10 cellular contexts compared by ENCODE assay signal in the genomic region with DNA sequence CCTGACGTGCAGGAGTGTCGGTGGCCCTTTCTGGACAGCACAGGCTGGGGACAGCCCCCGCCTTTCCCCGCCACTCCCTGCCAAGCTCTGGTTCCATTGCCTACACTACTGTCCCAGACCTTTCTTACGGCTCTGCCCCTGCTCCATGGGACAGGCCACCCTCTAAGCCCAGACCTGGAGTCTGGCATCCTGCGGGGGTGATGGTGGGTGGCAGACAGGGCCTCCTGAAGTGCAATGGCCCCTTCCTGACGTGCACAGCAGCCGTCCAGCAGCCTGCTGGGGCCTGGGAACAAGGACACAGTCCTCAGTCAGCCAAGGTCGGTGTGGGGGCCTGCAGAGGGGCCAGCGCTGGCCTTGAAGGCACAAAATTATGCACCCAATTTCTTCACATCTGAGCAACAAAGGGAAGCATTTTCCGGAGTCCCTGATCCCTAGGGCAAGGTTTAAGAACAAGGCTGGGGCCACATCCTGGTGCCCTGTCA.
DNase-seq lines count a peak whose midpoint lies in the region; ATAC-seq, FAIRE-seq and TF ChIP-seq lines count a peak whose summit lies in the region.
"Had no signal": no experiment of that assay in that cellular context is flagged by ENCODE, and none has a peak within 500 bp of the region (broad histone marks: within the 10 kb centered on the region; RNA-seq: fewer than 3 reads in every experiment).

No MANE protein-coding gene starts in this region.

- 47 to 69% (median 65%) methylated on average over 7 to 11 of the region's 11 CpGs for WGBS in spleen, 5 donors

- H3K9ac ChIP-seq in kidney (ENCODE audit: low read length in 2 of 2), result peak overlapping the region in 1 of 2 donors; percentile 46

- CTCF ChIA-PET in HEK293 (lab: Yijun Ruan, JAX), result no interaction called here

- POLR2A ChIA-PET in HEK293 (lab: Yijun Ruan, JAX), result no interaction called here

- H3K9me3 ChIP-seq in HEK293 (ENCODE audit: control insufficient read depth, insufficient read depth, low read depth, low read length) (no peaks in the 10 kb centered on the region), WERI-Rb-1 (ENCODE audit: severe bottlenecking) (no peaks in the 10 kb centered on the region), kidney (ENCODE audit: control insufficient read depth in 1 of 2, low read length in 2 of 2) (no peaks in the 10 kb centered on the region), spleen (no peaks in the 10 kb centered on the region)

- H3K4me1 ChIP-seq in HEK293 (ENCODE audit: control insufficient read depth, insufficient read depth, low read length) (no peaks in the 10 kb centered on the region), kidney (ENCODE audit: control insufficient read depth in 1 of 2, insufficient read depth in 1 of 2, low read depth in 1 of 2, low read length in 2 of 2) (peaks cover 19 to 31% of the 10 kb centered on the region in 2 donors), spleen (peaks cover 12 to 47% (median 39%) of the 10 kb centered on the region in 6 donors)

- DNase-seq in WERI-Rb-1 (peak; percentile 3), kidney (no peak), spleen (no peak), AML-193 (lab: John Stamatoyannopoulos, UW) (no peak), T-helper 9 cell (no peak)
- DNase-seq: OCI-M1 had no signal

- H3K27me3 ChIP-seq in WERI-Rb-1 (ENCODE audit: insufficient read depth, low read depth, severe bottlenecking) (no peaks in the 10 kb centered on the region), spleen (replicated peaks in 1 of 7) (peaks cover 0 to 6% (median 0%) of the 10 kb centered on the region in 7 donors)

- TF ChIP-seq CTCF in HEK293 (tag by site-specific recombination; IDR thresholded peaks at IDR 0.05) (no peak), WERI-Rb-1 (IDR thresholded peaks at IDR 0.05; ENCODE audit: low read depth, low read length) (no peak), kidney (IDR thresholded peaks at IDR 0.05; ENCODE audit: borderline replicate concordance, extremely low read depth, insufficient read depth) (no peak), spleen (IDR thresholded peaks at IDR 0.05 in 8 of 11, conservative IDR thresholded peaks at IDR 0.05 in 3 of 11) (no peak)

- intact Hi-C loops in kidney (cut with DNase I) (no loop called here), spleen (cut with DNase I; ENCODE audit: low total_unique reads) (no loop called here)

- H3K27ac ChIP-seq in HEK293 (ENCODE audit: extremely low read depth, low read depth, low read length) (no peak overlapping the region), WERI-Rb-1 (no peak overlapping the region), kidney (ENCODE audit: low read depth in 2 of 2, low read length in 2 of 2) (peak overlapping the region; percentile 83 to 96), spleen (peak overlapping the region; percentile 43 to 91 (median 78))

- no peak for ATAC-seq in GM18858 (IDR thresholded peaks at IDR 0.05; ENCODE audit: unreplicated experiment)
- ATAC-seq in GM21515 (IDR thresholded peaks at IDR 0.05; ENCODE audit: unreplicated experiment), result no peak
- ATAC-seq: naive thymus-derived CD8-positive, alpha-beta T cell had no signal

- TF ChIP-seq POLR2A in spleen (IDR thresholded peaks at IDR 0.05), result no peak

- no peaks in the 10 kb centered on the region for H3K36me3 ChIP-seq in HEK293 (ENCODE audit: control insufficient read depth in 2 of 2, insufficient read depth in 1 of 2, low read length in 2 of 2)
- H3K36me3 ChIP-seq in WERI-Rb-1, result no peaks in the 10 kb centered on the region
- H3K36me3 ChIP-seq in kidney (ENCODE audit: control insufficient read depth in 1 of 2, insufficient read depth in 2 of 2, low read length in 2 of 2), result no peaks in the 10 kb centered on the region
- peaks cover 0 to 30% (median 0%) of the 10 kb centered on the region in 6 donors for H3K36me3 ChIP-seq in spleen

- no peak for FAIRE-seq in kidney (lab: Jason Lieb, UNC)

- H3K4me3 ChIP-seq in HEK293 (ENCODE audit: low read depth, low read length) (no peak overlapping the region), WERI-Rb-1 (ENCODE audit: low read depth, low read length) (no peak overlapping the region), kidney (ENCODE audit: low read length in 2 of 2) (no peak overlapping the region), spleen (no peak overlapping the region)

TF ChIP-seq in HEK293, 187 proteins besides CTCF, POLR2A, EP300 and RAD21:
- TF ChIP-seq, protein P1, sequence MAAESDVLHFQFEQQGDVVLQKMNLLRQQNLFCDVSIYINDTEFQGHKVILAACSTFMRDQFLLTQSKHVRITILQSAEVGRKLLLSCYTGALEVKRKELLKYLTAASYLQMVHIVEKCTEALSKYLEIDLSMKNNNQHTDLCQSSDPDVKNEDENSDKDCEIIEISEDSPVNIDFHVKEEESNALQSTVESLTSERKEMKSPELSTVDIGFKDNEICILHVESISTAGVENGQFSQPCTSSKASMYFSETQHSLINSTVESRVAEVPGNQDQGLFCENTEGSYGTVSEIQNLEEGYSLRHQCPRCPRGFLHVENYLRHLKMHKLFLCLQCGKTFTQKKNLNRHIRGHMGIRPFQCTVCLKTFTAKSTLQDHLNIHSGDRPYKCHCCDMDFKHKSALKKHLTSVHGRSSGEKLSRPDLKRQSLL (tag by site-specific recombination; IDR thresholded peaks at IDR 0.05), result no peak
- TF ChIP-seq, protein P2, sequence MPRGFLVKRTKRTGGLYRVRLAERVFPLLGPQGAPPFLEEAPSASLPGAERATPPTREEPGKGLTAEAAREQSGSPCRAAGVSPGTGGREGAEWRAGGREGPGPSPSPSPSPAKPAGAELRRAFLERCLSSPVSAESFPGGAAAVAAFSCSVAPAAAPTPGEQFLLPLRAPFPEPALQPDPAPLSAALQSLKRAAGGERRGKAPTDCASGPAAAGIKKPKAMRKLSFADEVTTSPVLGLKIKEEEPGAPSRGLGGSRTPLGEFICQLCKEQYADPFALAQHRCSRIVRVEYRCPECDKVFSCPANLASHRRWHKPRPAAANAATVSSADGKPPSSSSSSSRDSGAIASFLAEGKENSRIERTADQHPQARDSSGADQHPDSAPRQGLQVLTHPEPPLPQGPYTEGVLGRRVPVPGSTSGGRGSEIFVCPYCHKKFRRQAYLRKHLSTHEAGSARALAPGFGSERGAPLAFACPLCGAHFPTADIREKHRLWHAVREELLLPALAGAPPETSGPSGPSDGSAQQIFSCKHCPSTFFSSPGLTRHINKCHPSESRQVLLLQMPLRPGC (tag by site-specific recombination; IDR thresholded peaks at IDR 0.05), result no peak
- TF ChIP-seq ZNF350 (tag by site-specific recombination; IDR thresholded peaks at IDR 0.05) (no peak), ZNF747 (tag by site-specific recombination; IDR thresholded peaks at IDR 0.05) (no peak), ZNF626 (tag by site-specific recombination; IDR thresholded peaks at IDR 0.05) (no peak), ZNF558 (tag by site-specific recombination; IDR thresholded peaks at IDR 0.05) (no peak), ZIC2 (tag by site-specific recombination; IDR thresholded peaks at IDR 0.05) (peak; percentile 80)

Comparison
In these comparisons a context has a peak if more than half of its experiments do, and no peak if none do; other contexts are left out.
1. H3K27ac ChIP-seq: peak in kidney (2 of 2) and spleen (8 of 8); none in HEK293 (single experiment) and WERI-Rb-1 (single experiment).